In genomic region chr5:131679911-131680310, GRCh38 we compare ENCODE assay signal across 15 cellular contexts. TPM values are rescaled to one million over a fixed set of nuclear protein-coding genes. Genes with fewer than 3 reads are reported as not detected.
DNase-seq lines count a peak whose midpoint lies in the region; ATAC-seq, FAIRE-seq and TF ChIP-seq lines count a peak whose summit lies in the region.
"Had no signal": no experiment of that assay in that cellular context is flagged by ENCODE, and none has a peak within 500 bp of the region (broad histone marks: within the 10 kb centered on the region; RNA-seq: fewer than 3 reads in every experiment).

No MANE protein-coding gene starts in this region.

- peak in 3 of 4 donors; percentile 38 to 63 (median 57) for ATAC-seq in pancreas
- ATAC-seq in HG02571 (IDR thresholded peaks at IDR 0.05; ENCODE audit: unreplicated experiment), result no peak
- no peak for ATAC-seq in activated CD8-positive, alpha-beta memory T cell treated with anti-CD3 and anti-CD28 coated beads, Interleukin-2, amount 10 ng/mL, durations not matched to agents 7 days and 5 days
- ATAC-seq: activated CD8-positive, alpha-beta T cell treated with anti-CD3 and anti-CD28 coated beads, Interleukin-2, amount 10 ng/mL, durations not matched to agents 7 days and 5 days; GM23338 had no signal

- H3K27ac ChIP-seq in pancreas, result no peak overlapping the region
- H3K27ac ChIP-seq in Peyer's patch, result no peak overlapping the region

- CTCF ChIA-PET in activated CD8-positive, alpha-beta memory T cell treated with anti-CD3 and anti-CD28 coated beads, Interleukin-2, amount 10 ng/mL, durations not matched to agents 7 days and 5 days (lab: Charles Lee), result interaction anchor here (1.0 kb wide), 1 partner anchor 328 kb away, joined by 3 read pairs; no protein-coding TSS in a partner anchor

- peak; percentile 49 for DNase-seq in Daoy (ENCODE audit: low read depth)
- peak; percentile 79 for DNase-seq in OCI-M1 (lab: John Stamatoyannopoulos, UW)
- DNase-seq in epithelial cell of proximal tubule (ENCODE audit: low read depth), result peak; percentile 75
- no peak for DNase-seq in pancreas
- DNase-seq in Peyer's patch, result no peak
- no peak for DNase-seq in urothelium cell line (ENCODE audit: low spot score)
- no peak for DNase-seq in activated CD8-positive, alpha-beta memory T cell treated with anti-CD3 and anti-CD28 coated beads, Interleukin-2, amount 10 ng/mL, durations not matched to agents 7 days and 5 days
- DNase-seq: activated CD8-positive, alpha-beta T cell treated with anti-CD3 and anti-CD28 coated beads, Interleukin-2, amount 10 ng/mL, durations not matched to agents 7 days and 5 days; activated naive CD4-positive, alpha-beta T cell treated with anti-CD3 and anti-CD28 coated beads for 36 hours; CD4-positive, alpha-beta T cell; dorsolateral prefrontal cortex; NCI-H2081 treated with DMSO at 0.1 percent for 48 hours; T-helper 2 cell had no signal

- H3K27me3 Mint-ChIP-seq in activated CD8-positive, alpha-beta memory T cell treated with anti-CD3 and anti-CD28 coated beads, Interleukin-2, amount 10 ng/mL, durations not matched to agents 7 days and 5 days, result no peaks in the 10 kb centered on the region
- H3K27me3 Mint-ChIP-seq: CD4-positive, alpha-beta T cell had no signal

- H3K4me3 ChIP-seq in epithelial cell of proximal tubule (ENCODE audit: low read depth, low read length), result no peak overlapping the region
- H3K4me3 ChIP-seq in pancreas, result no peak overlapping the region
- no peak overlapping the region for H3K4me3 ChIP-seq in Peyer's patch
- H3K4me3 ChIP-seq: dorsolateral prefrontal cortex, GM23338 had no signal

- H3K27ac Mint-ChIP-seq in activated CD8-positive, alpha-beta memory T cell treated with anti-CD3 and anti-CD28 coated beads, Interleukin-2, amount 10 ng/mL, durations not matched to agents 7 days and 5 days, result no peak overlapping the region
- H3K27ac Mint-ChIP-seq: activated CD8-positive, alpha-beta T cell treated with anti-CD3 and anti-CD28 coated beads, Interleukin-2, amount 10 ng/mL, durations not matched to agents 7 days and 5 days; activated naive CD4-positive, alpha-beta T cell treated with anti-CD3 and anti-CD28 coated beads for 36 hours; CD4-positive, alpha-beta T cell; GM23338 had no signal

- H3K9me3 Mint-ChIP-seq in activated CD8-positive, alpha-beta memory T cell treated with anti-CD3 and anti-CD28 coated beads, Interleukin-2, amount 10 ng/mL, durations not matched to agents 7 days and 5 days (ENCODE audit: low read depth), result no peaks in the 10 kb centered on the region
- H3K9me3 Mint-ChIP-seq: activated naive CD4-positive, alpha-beta T cell treated with anti-CD3 and anti-CD28 coated beads for 36 hours; CD4-positive, alpha-beta T cell; GM23338 had no signal

- H3K9me3 ChIP-seq in pancreas (no peaks in the 10 kb centered on the region), Peyer's patch (no peaks in the 10 kb centered on the region)

- 35 to 49% methylated on average over 1 of the region's 1 CpG for WGBS in pancreas, 2 donors

- intact Hi-C loops in pancreas (cut with DNase I), result no loop called here

- TF ChIP-seq POLR2A in Peyer's patch (IDR thresholded peaks at IDR 0.05), result no peak

- TF ChIP-seq CTCF in epithelial cell of proximal tubule (conservative IDR thresholded peaks at IDR 0.05; ENCODE audit: low read depth, low read length) (no peak), pancreas (IDR thresholded peaks at IDR 0.05) (no peak), Peyer's patch (IDR thresholded peaks at IDR 0.05) (no peak)

- no peaks in the 10 kb centered on the region for H3K27me3 ChIP-seq in pancreas
- H3K27me3 ChIP-seq in Peyer's patch, result no peaks in the 10 kb centered on the region
- H3K27me3 ChIP-seq: dorsolateral prefrontal cortex had no signal

- H3K4me3 Mint-ChIP-seq in activated CD8-positive, alpha-beta memory T cell treated with anti-CD3 and anti-CD28 coated beads, Interleukin-2, amount 10 ng/mL, durations not matched to agents 7 days and 5 days, result no peak overlapping the region
- H3K4me3 Mint-ChIP-seq: activated CD8-positive, alpha-beta T cell treated with anti-CD3 and anti-CD28 coated beads, Interleukin-2, amount 10 ng/mL, durations not matched to agents 7 days and 5 days; activated naive CD4-positive, alpha-beta T cell treated with anti-CD3 and anti-CD28 coated beads for 36 hours; CD4-positive, alpha-beta T cell; GM23338 had no signal

- peaks cover 13% of the 10 kb centered on the region for H3K4me1 Mint-ChIP-seq in activated CD8-positive, alpha-beta memory T cell treated with anti-CD3 and anti-CD28 coated beads, Interleukin-2, amount 10 ng/mL, durations not matched to agents 7 days and 5 days
- H3K4me1 Mint-ChIP-seq: GM23338 had no signal

- H3K36me3 ChIP-seq in pancreas (peaks cover 0 to 25% (median 0%) of the 10 kb centered on the region in 3 donors), Peyer's patch (peaks cover 0 to 25% (median 0%) of the 10 kb centered on the region in 3 donors)

- H3K36me3 Mint-ChIP-seq in activated CD8-positive, alpha-beta memory T cell treated with anti-CD3 and anti-CD28 coated beads, Interleukin-2, amount 10 ng/mL, durations not matched to agents 7 days and 5 days, result peaks cover 39% of the 10 kb centered on the region

- H3K4me1 ChIP-seq in pancreas (peaks cover 0 to 7% (median 4%) of the 10 kb centered on the region in 3 donors), Peyer's patch (no peaks in the 10 kb centered on the region)

- FAIRE-seq in pancreas (lab: Jason Lieb, UNC) (no peak), urothelium cell line (lab: Jason Lieb, UNC) (no peak)

RNA-seq across cellular contexts. Expression of gene RAPGEF6, which starts 44.9 kb away (rescaled TPM):
- total RNA-seq in Daoy (2014; rRNA removed; shearing (Covaris generic)), result 9.7 and 18.5 TPM in 2 replicates
- total RNA-seq in epithelial cell of proximal tubule, result 8.5 and 12.9 TPM in 2 replicates
- 10 to 100 TPM in 1 of 6 donors, 1 to 10 TPM in 5; 5.3 to 13.2 (median 7.2) TPM for total RNA-seq in pancreas
- 1 to 10 TPM; 1.7 to 2.7 TPM for polyA plus RNA-seq in pancreas
- 100 to 1,000 TPM in 1 of 4 donors, 10 to 100 TPM in 3; 16.7 to 104 (median 22.6) TPM for total RNA-seq in Peyer's patch
- 10 to 100 TPM; 31.3 to 35.2 TPM for total RNA-seq in activated CD8-positive, alpha-beta memory T cell treated with anti-CD3 and anti-CD28 coated beads, Interleukin-2, amount 10 ng/mL, durations not matched to agents 7 days and 5 days

Comparison
In these comparisons a context has a peak if more than half of its experiments do, and no peak if none do; other contexts are left out.
1. DNase-seq: peak in Daoy (single experiment), OCI-M1 (single experiment) and epithelial cell of proximal tubule (single experiment); none in pancreas (0 of 6), Peyer's patch (0 of 3), urothelium cell line (single experiment) and activated CD8-positive, alpha-beta memory T cell treated with anti-CD3 and anti-CD28 coated beads, Interleukin-2, amount 10 ng/mL, durations not matched to agents 7 days and 5 days (single experiment).
2. ATAC-seq: peak in pancreas (3 of 4); none in HG02571 (single experiment) and activated CD8-positive, alpha-beta memory T cell treated with anti-CD3 and anti-CD28 coated beads, Interleukin-2, amount 10 ng/mL, durations not matched to agents 7 days and 5 days (single experiment).